ENCODE assay signal across 1 cellular context in genomic region chr1:246564839-246565750, GRCh38.
TF ChIP-seq lines count a peak whose summit lies in the region.

No MANE protein-coding gene starts in this region.

TF ChIP-seq in GM23338, 12 proteins besides CTCF, POLR2A, EP300 and RAD21 (continued from another document):
- TF ChIP-seq ZNF462 (CRISPR knock-in tag; IDR thresholded peaks at IDR 0.05), result no peak
- no peak for TF ChIP-seq EZH2 (IDR thresholded peaks at IDR 0.05; ENCODE audit: low read depth, unreplicated experiment)
- no peak for TF ChIP-seq STAT1 (IDR thresholded peaks at IDR 0.05; ENCODE audit: unreplicated experiment)
- TF ChIP-seq POLR2AphosphoS5 (IDR thresholded peaks at IDR 0.05; ENCODE audit: low read depth), result no peak
- no peak for TF ChIP-seq ZNF114 (CRISPR knock-in tag; IDR thresholded peaks at IDR 0.05)
- TF ChIP-seq CREB1 (CRISPR knock-in tag; IDR thresholded peaks at IDR 0.05; ENCODE audit: low read depth), result no peak
- TF ChIP-seq ZNF331 (CRISPR knock-in tag; IDR thresholded peaks at IDR 0.05; ENCODE audit: low read depth), result no peak
- TF ChIP-seq ETS1 (IDR thresholded peaks at IDR 0.05), result no peak
